In genomic region chr2:235516257-235516656, GRCh38 we compare ENCODE assay signal across 24 cellular contexts.
"Had no signal": no experiment of that assay in that cellular context is flagged by ENCODE, and none has a peak within 500 bp of the region (broad histone marks: within the 10 kb centered on the region; RNA-seq: fewer than 3 reads in every experiment).

No MANE protein-coding gene starts in this region.

- DNase-seq: colonic mucosa; cortex of kidney; effector CD8-positive, alpha-beta T cell; effector memory CD8-positive, alpha-beta T cell; endodermal cell; erythroblast; esophagus squamous epithelium; foreskin fibroblast; foreskin melanocyte; gastrocnemius medialis; glutamatergic neuron; heart right ventricle; hippocampal formation; left ventricle myocardium superior; lower lobe of right lung; mesenchymal stem cell had no signal

- ATAC-seq: effector memory CD8-positive, alpha-beta T cell; esophagus mucosa; gastrocnemius medialis; heart right ventricle; left cardiac atrium; left lung; left ventricle myocardium superior; lower lobe of right lung; mucosa of descending colon had no signal

- H3K4me3 ChIP-seq: colonic mucosa, esophagus squamous epithelium, gastrocnemius medialis, heart right ventricle, left lung, lower lobe of right lung, mucosa of descending colon had no signal

- H3K27ac ChIP-seq: colonic mucosa, epithelial cell of prostate, esophagus squamous epithelium, gastrocnemius medialis, heart right ventricle, left lung, lower lobe of right lung had no signal

- H3K27me3 ChIP-seq: colonic mucosa, esophagus squamous epithelium, gastrocnemius medialis, heart right ventricle, left lung had no signal

- H3K9me3 ChIP-seq: colonic mucosa, esophagus squamous epithelium, gastrocnemius medialis, heart right ventricle, left lung, lower lobe of right lung, mucosa of descending colon had no signal

- H3K36me3 ChIP-seq: colonic mucosa, esophagus squamous epithelium, gastrocnemius medialis, heart right ventricle, left lung, lower lobe of right lung had no signal

- FAIRE-seq: endometrium, islet of Langerhans, keratinocyte had no signal
